Comparison of ENCODE assay signal across 1 cellular context in genomic region chr3:66396888-66397287, GRCh38.
TF ChIP-seq lines count a peak whose summit lies in the region.

No MANE protein-coding gene starts in this region.

TF ChIP-seq in H1, 55 proteins besides CTCF, POLR2A, EP300 and RAD21:
- no peak for TF ChIP-seq TBP (IDR thresholded peaks at IDR 0.05; ENCODE audit: low read depth, low read length)
